18 cellular contexts compared by ENCODE assay signal in the genomic region with DNA sequence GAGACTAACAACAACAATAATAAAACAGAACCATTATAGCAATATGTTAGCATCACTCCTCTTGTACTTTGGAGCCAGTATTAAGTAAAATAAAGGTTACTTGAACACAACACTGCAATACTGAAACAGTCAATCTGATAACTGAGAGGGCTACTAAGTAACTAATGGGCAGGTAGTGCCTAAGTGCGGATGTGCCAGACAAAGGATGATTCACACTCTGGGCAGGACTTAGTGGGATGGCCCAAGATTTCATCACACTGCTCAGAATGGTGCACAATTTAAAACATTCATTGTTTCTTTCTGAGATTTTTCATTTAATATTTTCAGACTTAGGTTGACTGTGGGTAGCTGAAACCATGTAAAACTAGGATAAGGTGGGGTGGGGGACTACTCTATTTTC.
DNase-seq lines count a peak whose midpoint lies in the region; ATAC-seq and TF ChIP-seq lines count a peak whose summit lies in the region.
"Had no signal": no experiment of that assay in that cellular context is flagged by ENCODE, and none has a peak within 500 bp of the region (broad histone marks: within the 10 kb centered on the region; RNA-seq: fewer than 3 reads in every experiment).

No MANE protein-coding gene starts in this region.

- H3K4me1 Mint-ChIP-seq in activated T-cell treated with anti-CD3 and anti-CD28 coated beads, Interleukin-2, amount 50 U/mL, for 4 hours (ENCODE audit: low read depth) = peaks cover 2% of the 10 kb centered on the region
- H3K4me1 Mint-ChIP-seq: CD4-positive, CD25-positive, alpha-beta regulatory T cell had no signal

- no peak for TF ChIP-seq CTCF in fibroblast of the aortic adventitia (IDR thresholded peaks at IDR 0.05; ENCODE audit: insufficient read depth, low read length)

- peaks cover 13% of the 10 kb centered on the region for H3K27me3 Mint-ChIP-seq in activated T-cell treated with anti-CD3 and anti-CD28 coated beads, Interleukin-2, amount 50 U/mL, for 4 hours (ENCODE audit: low read depth)

- no peak overlapping the region for H3K4me3 ChIP-seq in fibroblast of the aortic adventitia (ENCODE audit: low read depth, low read length)

- no peaks in the 10 kb centered on the region for H3K9me3 Mint-ChIP-seq in activated T-cell treated with anti-CD3 and anti-CD28 coated beads, Interleukin-2, amount 50 U/mL, for 4 hours

- no peak overlapping the region for H3K4me3 Mint-ChIP-seq in activated T-cell treated with anti-CD3 and anti-CD28 coated beads, Interleukin-2, amount 50 U/mL, for 4 hours
- H3K4me3 Mint-ChIP-seq: CD4-positive, CD25-positive, alpha-beta regulatory T cell had no signal

- peak; percentile 17 for DNase-seq in A172 (ENCODE audit: low spot score)
- peak; percentile 56 for DNase-seq in HPDE6-E6E7 (ENCODE audit: extremely low spot score)
- peak; percentile 33 for DNase-seq in amniotic epithelial cell (ENCODE audit: low read depth)
- peak; percentile 8 for DNase-seq in fibroblast of the aortic adventitia (ENCODE audit: low read depth)
- no peak for DNase-seq in DMS53 treated with DMSO at 0.1 percent for 48 hours (lab: John Stamatoyannopoulos, UW; ENCODE audit: unreplicated experiment)
- DNase-seq in activated T-cell treated with anti-CD3 and anti-CD28 coated beads, Interleukin-2, amount 50 U/mL, for 4 hours = no peak
- no peak for DNase-seq in sciatic nerve (ENCODE audit: low spot score)
- DNase-seq: CD4-positive, CD25-positive, alpha-beta regulatory T cell; H7; MV-4-11; NCI-H1436; NCI-H2029 treated with DMSO at 0.1 percent for 48 hours; NCI-H526 treated with DMSO at 0.1 percent for 48 hours; NK-92 treated with Interleukin-12 subunit alpha and Interleukin-12 subunit beta, amount 100 ng/mL, for 24 hours; OCI-M1; SK-N-SH had no signal

- ATAC-seq in HG02884 (IDR thresholded peaks at IDR 0.05; ENCODE audit: unreplicated experiment) (no peak), sciatic nerve (no peak)
- no peak for ATAC-seq in activated T-cell treated with anti-CD3 and anti-CD28 coated beads, Interleukin-2, amount 50 U/mL, for 4 hours
- ATAC-seq: HepG2 had no signal

- intact Hi-C loops in sciatic nerve (cut with DNase I) = no loop called here

- no peaks in the 10 kb centered on the region for H3K36me3 Mint-ChIP-seq in activated T-cell treated with anti-CD3 and anti-CD28 coated beads, Interleukin-2, amount 50 U/mL, for 4 hours (ENCODE audit: insufficient read depth)
- H3K36me3 Mint-ChIP-seq: CD4-positive, CD25-positive, alpha-beta regulatory T cell had no signal

Comparison
In these comparisons a context has a peak if more than half of its experiments do, and no peak if none do; other contexts are left out.
1. DNase-seq: peak in A172 (single experiment), HPDE6-E6E7 (single experiment), amniotic epithelial cell (single experiment) and fibroblast of the aortic adventitia (single experiment); none in DMS53 treated with DMSO at 0.1 percent for 48 hours (single experiment), activated T-cell treated with anti-CD3 and anti-CD28 coated beads, Interleukin-2, amount 50 U/mL, for 4 hours (single experiment) and sciatic nerve (single experiment).